ENCODE assay signal across 16 cellular contexts in the genomic region with DNA sequence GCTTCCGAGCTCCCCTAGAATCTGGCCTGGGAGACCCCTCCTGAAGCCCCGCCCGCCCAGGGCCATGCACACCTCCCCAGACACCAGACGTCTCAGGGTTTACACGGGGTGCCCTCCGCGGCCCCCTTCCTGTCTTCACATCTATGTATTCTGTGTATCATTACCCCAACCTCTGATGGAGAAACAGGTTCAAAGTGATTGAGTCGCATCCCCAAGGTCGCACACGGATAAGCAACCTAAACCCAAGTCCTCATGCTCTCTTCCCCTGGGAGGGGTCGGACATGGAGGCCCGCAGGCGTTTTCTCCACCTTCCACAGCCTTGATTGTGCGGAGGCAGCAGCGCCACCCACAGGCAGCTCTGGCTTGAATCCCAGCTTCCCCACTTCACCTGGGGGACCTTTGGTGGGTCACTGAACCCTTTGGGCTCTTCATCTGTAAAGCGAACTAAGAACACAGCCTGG.
DNase-seq lines count a peak whose midpoint lies in the region; ATAC-seq and TF ChIP-seq lines count a peak whose summit lies in the region.
"Had no signal": no experiment of that assay in that cellular context is flagged by ENCODE, and none has a peak within 500 bp of the region (broad histone marks: within the 10 kb centered on the region; RNA-seq: fewer than 3 reads in every experiment).

No MANE protein-coding gene starts in this region.

- H3K36me3 Mint-ChIP-seq in HFFc6 (ENCODE audit: low read depth) (no peaks in the 10 kb centered on the region), chondrocyte (ENCODE audit: low read depth) (no peaks in the 10 kb centered on the region)
- H3K36me3 Mint-ChIP-seq: activated naive CD8-positive, alpha-beta T cell; mesothelial cell of epicardium had no signal

- peak overlapping the region; percentile 87 to 99 (median 92); a peak in 15 of 22 replicates for H3K4me2 ChIP-seq in BLaER1 treated with 17β-estradiol and CSF1 and Interleukin-3, amounts not matched to agents 10 nM and 100 nM

- no peak overlapping the region for H3K9ac ChIP-seq in BLaER1 treated with 17β-estradiol and CSF1 and Interleukin-3, amounts not matched to agents 10 nM and 100 nM

- H3K27me3 Mint-ChIP-seq in HFFc6 (ENCODE audit: insufficient read depth) = peaks cover 16% of the 10 kb centered on the region
- H3K27me3 Mint-ChIP-seq in chondrocyte (ENCODE audit: low read depth) = peaks cover 7% of the 10 kb centered on the region
- H3K27me3 Mint-ChIP-seq: activated naive CD8-positive, alpha-beta T cell had no signal

- H4K20me1 ChIP-seq in BLaER1 treated with 17β-estradiol and CSF1 and Interleukin-3, amounts not matched to agents 10 nM and 100 nM = no peaks in the 10 kb centered on the region

- H3K27me3 ChIP-seq in BLaER1 treated with 17β-estradiol and CSF1 and Interleukin-3, amounts not matched to agents 10 nM and 100 nM = no peaks in the 10 kb centered on the region
- H3K27me3 ChIP-seq in neutrophil = no peaks in the 10 kb centered on the region
- H3K27me3 ChIP-seq: SJCRH30 had no signal

- no peak for ATAC-seq in GM19395 (IDR thresholded peaks at IDR 0.05; ENCODE audit: unreplicated experiment)
- no peak for ATAC-seq in GM19035 (IDR thresholded peaks at IDR 0.05; ENCODE audit: unreplicated experiment)
- ATAC-seq: activated CD4-positive, CD25-positive, alpha-beta regulatory T cell treated with anti-CD3 and anti-CD28 coated beads, Interleukin-2, amount 50 U/mL, for 24 hours had no signal

- H3K4me3 Mint-ChIP-seq in HFFc6 (no peak overlapping the region; the same call in 1 of the 2 replicates), chondrocyte (ENCODE audit: unreplicated experiment) (no peak overlapping the region)
- H3K4me3 Mint-ChIP-seq: activated naive CD8-positive, alpha-beta T cell; mesothelial cell of epicardium; nephron progenitor cell had no signal

- no peaks in the 10 kb centered on the region for H3K36me3 ChIP-seq in BLaER1 treated with 17β-estradiol and CSF1 and Interleukin-3, amounts not matched to agents 10 nM and 100 nM
- no peaks in the 10 kb centered on the region for H3K36me3 ChIP-seq in neutrophil
- H3K36me3 ChIP-seq: SJCRH30 had no signal

- TF ChIP-seq CTCF in HFFc6 (IDR thresholded peaks at IDR 0.05) (0 out of 2 replicates have a peak, but pooled peaks have one; percentile 33), chondrocyte (IDR thresholded peaks at IDR 0.05) (peak; percentile 27), neutrophil (IDR thresholded peaks at IDR 0.05) (peak; percentile 22)

- peak overlapping the region in 3 of 11 experiments; percentile 77 to 84 (median 80); a peak in 3 of 22 replicates for H3K27ac ChIP-seq in BLaER1 treated with 17β-estradiol and CSF1 and Interleukin-3, amounts not matched to agents 10 nM and 100 nM
- H3K27ac ChIP-seq in neutrophil = peak overlapping the region; percentile 91
- H3K27ac ChIP-seq: SJCRH30 had no signal

- H3K4me3 ChIP-seq in BLaER1 treated with 17β-estradiol and CSF1 and Interleukin-3, amounts not matched to agents 10 nM and 100 nM = no peak overlapping the region
- peak overlapping the region; percentile 51 to 65 for H3K4me3 ChIP-seq in neutrophil (ENCODE audit: low read depth in 1 of 2, low read length in 1 of 2)
- H3K4me3 ChIP-seq: SJCRH30 had no signal

- peaks cover 8% of the 10 kb centered on the region for H3K9me3 Mint-ChIP-seq in HFFc6
- H3K9me3 Mint-ChIP-seq in chondrocyte (ENCODE audit: low read depth) = no peaks in the 10 kb centered on the region

- H3K9me3 ChIP-seq in BLaER1 treated with 17β-estradiol and CSF1 and Interleukin-3, amounts not matched to agents 10 nM and 100 nM (replicated peaks in 1 of 11) = peaks cover 15 to 32% (median 25%) of the 10 kb centered on the region in 11 experiments; a peak in 20 of 22 replicates
- no peaks in the 10 kb centered on the region for H3K9me3 ChIP-seq in neutrophil
- H3K9me3 ChIP-seq: SJCRH30 had no signal

- peaks cover 49 to 57% (median 50%) of the 10 kb centered on the region in 10 experiments for H3K4me1 ChIP-seq in BLaER1 treated with 17β-estradiol and CSF1 and Interleukin-3, amounts not matched to agents 10 nM and 100 nM
- peaks cover 22 to 73% of the 10 kb centered on the region in 2 experiments for H3K4me1 ChIP-seq in neutrophil (ENCODE audit: control insufficient read depth in 1 of 2, insufficient read depth in 1 of 2, low read depth in 1 of 2, low read length in 1 of 2)

- H3K4me1 Mint-ChIP-seq in HFFc6 (ENCODE audit: low read depth) = peaks cover 34% of the 10 kb centered on the region
- peaks cover 38% of the 10 kb centered on the region for H3K4me1 Mint-ChIP-seq in chondrocyte (ENCODE audit: low read depth)

- peak overlapping the region; percentile 18; the same call in 1 of the 2 replicates for H3K27ac Mint-ChIP-seq in HFFc6
- peak overlapping the region; percentile 37 for H3K27ac Mint-ChIP-seq in chondrocyte (ENCODE audit: unreplicated experiment)
- H3K27ac Mint-ChIP-seq: activated naive CD8-positive, alpha-beta T cell; nephron progenitor cell; progenitor cell of endocrine pancreas had no signal

- DNase-seq in HFFc6 (no peak), chondrocyte (ENCODE audit: low spot score) (no peak)
- DNase-seq in stimulated activated CD4-positive, alpha-beta T cell treated with anti-CD3 and anti-CD28 coated beads, Interleukin-4, amount 100 ng/mL, for 4 hours = no peak
- DNase-seq: activated CD8-positive, alpha-beta memory T cell treated with anti-CD3 and anti-CD28 coated beads for 24 hours; NCI-H1092; NCI-H524 treated with DMSO at 0.1 percent for 48 hours; nephron progenitor cell had no signal

Comparison
In these comparisons a context has a peak if more than half of its experiments do, and no peak if none do; other contexts are left out.
1. H3K4me3 ChIP-seq: peak in neutrophil (2 of 2); none in BLaER1 treated with 17β-estradiol and CSF1 and Interleukin-3, amounts not matched to agents 10 nM and 100 nM (0 of 10).
2. Peak in every context shown above with its lines, with median percentiles within 50 percentile points of each other: CTCF ChIP-seq.